ENCODE assay signal across 11 cellular contexts in genomic region chr1:30919025-30919881, GRCh38. TPM values are rescaled to one million over a fixed set of nuclear protein-coding genes. Genes with fewer than 3 reads are reported as not detected.
A peak's percentile ranks its signal among the peaks of the same experiment; 100 is the strongest.
DNase-seq lines count a peak whose midpoint lies in the region; ATAC-seq, FAIRE-seq and TF ChIP-seq lines count a peak whose summit lies in the region.
"Had no signal": no experiment of that assay in that cellular context is flagged by ENCODE, and none has a peak within 500 bp of the region (broad histone marks: within the 10 kb centered on the region; RNA-seq: fewer than 3 reads in every experiment).

No MANE protein-coding gene starts in this region.

- intact Hi-C loops in uterus (cut with DNase I; ENCODE audit: low total_unique reads), result no loop called here

- no peak for TF ChIP-seq CTCF in uterus (IDR thresholded peaks at IDR 0.05)

- ATAC-seq in stimulated activated effector memory CD8-positive, alpha-beta T cell treated with anti-CD3 and anti-CD28 coated beads, Interleukin-12 subunit alpha, Interleukin-12 subunit beta, amount 100 ng/mL, for 72 hours, result peak; percentile 55

- H3K36me3 Mint-ChIP-seq in stimulated activated effector memory CD8-positive, alpha-beta T cell treated with anti-CD3 and anti-CD28 coated beads, Interleukin-12 subunit alpha, Interleukin-12 subunit beta, amount 100 ng/mL, for 72 hours, result no peaks in the 10 kb centered on the region

- H3K4me3 ChIP-seq in uterus, result no peak overlapping the region
- H3K4me3 ChIP-seq: skin epidermis had no signal

- H3K27me3 ChIP-seq in uterus, result no peaks in the 10 kb centered on the region

- no peak overlapping the region for H3K27ac Mint-ChIP-seq in stimulated activated effector memory CD8-positive, alpha-beta T cell treated with anti-CD3 and anti-CD28 coated beads, Interleukin-12 subunit alpha, Interleukin-12 subunit beta, amount 100 ng/mL, for 72 hours

- no peaks in the 10 kb centered on the region for H3K9me3 ChIP-seq in uterus

- H3K36me3 ChIP-seq in uterus, result no peaks in the 10 kb centered on the region

- H3K9me3 Mint-ChIP-seq in stimulated activated effector memory CD8-positive, alpha-beta T cell treated with anti-CD3 and anti-CD28 coated beads, Interleukin-12 subunit alpha, Interleukin-12 subunit beta, amount 100 ng/mL, for 72 hours, result no peaks in the 10 kb centered on the region

- no peak for FAIRE-seq in HTR-8/SVneo (lab: Jason Lieb, UNC)

- TF ChIP-seq POLR2A in uterus (IDR thresholded peaks at IDR 0.05), result no peak

- peaks cover 5% of the 10 kb centered on the region for H3K4me1 Mint-ChIP-seq in stimulated activated effector memory CD8-positive, alpha-beta T cell treated with anti-CD3 and anti-CD28 coated beads, Interleukin-12 subunit alpha, Interleukin-12 subunit beta, amount 100 ng/mL, for 72 hours

- H3K4me1 ChIP-seq in uterus, result no peaks in the 10 kb centered on the region

- no peak overlapping the region for H3K4me3 Mint-ChIP-seq in stimulated activated effector memory CD8-positive, alpha-beta T cell treated with anti-CD3 and anti-CD28 coated beads, Interleukin-12 subunit alpha, Interleukin-12 subunit beta, amount 100 ng/mL, for 72 hours

- DNase-seq in DMS153 (lab: John Stamatoyannopoulos, UW) (peak; percentile 11), DMS153 treated with DMSO at 0.1 percent for 48 hours (lab: John Stamatoyannopoulos, UW; ENCODE audit: unreplicated experiment) (no peak), SK-MEL-5 (ENCODE audit: low read depth, low spot score) (peak; percentile 22), fibroblast of the conjunctiva (ENCODE audit: low read depth) (peak; percentile 45), NCI-H510A treated with DMSO at 0.1 percent for 48 hours (lab: John Stamatoyannopoulos, UW) (no peak), uterus (no peak), HTR-8/SVneo (ENCODE audit: insufficient read length, low spot score) (no peak)
- DNase-seq in stimulated activated effector memory CD8-positive, alpha-beta T cell treated with anti-CD3 and anti-CD28 coated beads, Interleukin-12 subunit alpha, Interleukin-12 subunit beta, amount 100 ng/mL, for 72 hours (ENCODE audit: low spot score in 2 of 2), result no peak
- DNase-seq: foreskin melanocyte had no signal

- H3K27ac ChIP-seq in uterus, result no peak overlapping the region
- H3K27ac ChIP-seq: 22Rv1 had no signal

- in situ Hi-C loops in SK-MEL-5 (cut with HindIII; ENCODE audit: low pct_unique_long_range_greater_than_20kb, low sequenced_read_pairs), result loop anchor here (25.0 kb wide), 1 partner anchor 107 kb away; no protein-coding TSS in a partner anchor

RNA-seq across cellular contexts. Expression of gene SDC3, which starts 10.7 kb away (rescaled TPM):
- total RNA-seq in SK-MEL-5 (2014; rRNA removed; shearing (Covaris generic)), result 73.0 and 75.0 TPM in 2 replicates
- polyA plus RNA-seq in SK-MEL-5 (2015; cell fraction: cytosol; rRNA removed), result 283 and 346 TPM in 2 replicates
- polyA plus RNA-seq in SK-MEL-5 (2015; cell fraction: nucleus; rRNA removed), result 109 and 114 TPM in 2 replicates
- total RNA-seq in uterus, result 10 to 100 TPM; 12.4 to 38.3 (median 30.5) TPM

Comparison
In these comparisons a context has a peak if more than half of its experiments do, and no peak if none do; other contexts are left out.
1. DNase-seq: peak in DMS153 (single experiment), SK-MEL-5 (single experiment) and fibroblast of the conjunctiva (single experiment); none in DMS153 treated with DMSO at 0.1 percent for 48 hours (single experiment), stimulated activated effector memory CD8-positive, alpha-beta T cell treated with anti-CD3 and anti-CD28 coated beads, Interleukin-12 subunit alpha, Interleukin-12 subunit beta, amount 100 ng/mL, for 72 hours (0 of 2), NCI-H510A treated with DMSO at 0.1 percent for 48 hours (single experiment), uterus (0 of 2) and HTR-8/SVneo (single experiment).